In the genomic region with DNA sequence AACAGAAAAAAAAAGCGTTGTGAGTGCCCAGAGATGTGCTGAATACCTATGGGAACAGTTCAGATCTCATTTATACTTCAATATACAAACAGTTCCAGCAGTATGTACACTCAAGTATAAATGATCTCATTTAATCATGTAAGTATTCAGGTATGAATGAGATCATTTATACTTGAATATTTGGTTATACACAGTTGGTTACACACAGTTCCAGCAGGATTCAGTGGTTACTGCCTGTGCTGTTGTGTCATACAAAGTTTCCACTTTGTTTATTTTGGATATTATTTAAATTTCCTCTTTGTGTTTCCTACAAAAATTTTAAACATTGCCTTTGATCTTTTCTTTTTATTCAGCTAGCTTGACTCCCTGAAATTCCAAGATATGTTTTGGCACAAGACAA, we compare ENCODE assay signal across 17 cellular contexts.
A peak's percentile ranks its signal among the peaks of the same experiment; 100 is the strongest.
DNase-seq lines count a peak whose midpoint lies in the region; ATAC-seq and TF ChIP-seq lines count a peak whose summit lies in the region.
"Had no signal": no experiment of that assay in that cellular context is flagged by ENCODE, and none has a peak within 500 bp of the region (broad histone marks: within the 10 kb centered on the region; RNA-seq: fewer than 3 reads in every experiment).

No MANE protein-coding gene starts in this region.

- H2BK5ac ChIP-seq in mesendoderm (ENCODE audit: low read length): no peak overlapping the region

- no peak overlapping the region for H2BK15ac ChIP-seq in mesendoderm (replicated peaks; ENCODE audit: low read depth)

- no peaks in the 10 kb centered on the region for H3K79me2 ChIP-seq in mesendoderm (ENCODE audit: control insufficient read depth, insufficient read depth, low read length)
- H3K79me2 ChIP-seq: hepatocyte had no signal

- peaks cover 8% of the 10 kb centered on the region for H3K4me1 ChIP-seq in foreskin keratinocyte
- H3K4me1 ChIP-seq in mesendoderm (ENCODE audit: control insufficient read depth, low read depth, low read length): no peaks in the 10 kb centered on the region
- H3K4me1 ChIP-seq in ascending aorta: no peaks in the 10 kb centered on the region

- no peaks in the 10 kb centered on the region for H3K27me3 Mint-ChIP-seq in activated T-helper 17 cell treated with anti-CD3 and anti-CD28 coated beads, Interleukin-2, amount 50 U/mL, for 72 hours
- H3K27me3 Mint-ChIP-seq: activated naive CD4-positive, alpha-beta T cell treated with anti-CD3 and anti-CD28 coated beads, Interleukin-2, amount 10 ng/mL, durations not matched to agents 7 days and 5 days; central memory CD8-positive, alpha-beta T cell had no signal

- H3K18ac ChIP-seq in mesendoderm (ENCODE audit: low read length): no peak overlapping the region

- H3K9ac ChIP-seq in mesendoderm (ENCODE audit: low read length): no peak overlapping the region

- H3K36me3 ChIP-seq in mesendoderm (ENCODE audit: control insufficient read depth, insufficient read depth, low read length) (no peaks in the 10 kb centered on the region), ascending aorta (no peaks in the 10 kb centered on the region)

- intact Hi-C loops in ascending aorta (cut with DNase I): no loop called here

- H3K36me3 Mint-ChIP-seq in activated T-helper 17 cell treated with anti-CD3 and anti-CD28 coated beads, Interleukin-2, amount 50 U/mL, for 72 hours (ENCODE audit: low read depth): no peaks in the 10 kb centered on the region
- H3K36me3 Mint-ChIP-seq: CD8-positive, alpha-beta T cell had no signal

- ATAC-seq in foreskin keratinocyte: peak; percentile 72
- no peak for ATAC-seq in activated T-helper 17 cell treated with anti-CD3 and anti-CD28 coated beads, Interleukin-2, amount 50 U/mL, for 72 hours (replicated peaks)
- ATAC-seq: CD8-positive, alpha-beta T cell had no signal

- H3K4me3 Mint-ChIP-seq in activated T-helper 17 cell treated with anti-CD3 and anti-CD28 coated beads, Interleukin-2, amount 50 U/mL, for 72 hours: no peak overlapping the region
- H3K4me3 Mint-ChIP-seq: activated naive CD4-positive, alpha-beta T cell treated with anti-CD3 and anti-CD28 coated beads, Interleukin-2, amount 10 ng/mL, durations not matched to agents 7 days and 5 days; CD8-positive, alpha-beta T cell; central memory CD8-positive, alpha-beta T cell; T-helper 2 cell treated with Interferon-gamma antibody and Interleukin-4, amounts not matched to agents 5 μg/mL and 100 μg/mL, for 36 hours had no signal

- H3K27ac Mint-ChIP-seq in activated T-helper 17 cell treated with anti-CD3 and anti-CD28 coated beads, Interleukin-2, amount 50 U/mL, for 72 hours: no peak overlapping the region
- H3K27ac Mint-ChIP-seq: activated naive CD4-positive, alpha-beta T cell treated with anti-CD3 and anti-CD28 coated beads, Interleukin-2, amount 10 ng/mL, durations not matched to agents 7 days and 5 days; CD8-positive, alpha-beta T cell; T-helper 2 cell treated with Interferon-gamma antibody and Interleukin-4, amounts not matched to agents 5 μg/mL and 100 μg/mL, for 36 hours had no signal

- H2AK5ac ChIP-seq in mesendoderm (ENCODE audit: low read length): no peak overlapping the region

- no peak overlapping the region for H3K4me2 ChIP-seq in mesendoderm (ENCODE audit: low read length)
- H3K4me2 ChIP-seq: hepatocyte had no signal

- H4K5ac ChIP-seq in mesendoderm (ENCODE audit: low read length): no peak overlapping the region

- in situ Hi-C loops in astrocyte of the cerebellum (cut with HindIII; ENCODE audit: low sequenced_read_pairs): no loop called here

- H3K79me1 ChIP-seq in mesendoderm (ENCODE audit: low read length): no peaks in the 10 kb centered on the region

- peaks cover 13% of the 10 kb centered on the region for H3K4me1 Mint-ChIP-seq in activated T-helper 17 cell treated with anti-CD3 and anti-CD28 coated beads, Interleukin-2, amount 50 U/mL, for 72 hours

- no peaks in the 10 kb centered on the region for H3K9me3 ChIP-seq in ascending aorta

- TF ChIP-seq CTCF in astrocyte of the cerebellum (IDR thresholded peaks at IDR 0.05; ENCODE audit: low read depth, low read length, missing control alignments) (no peak), foreskin keratinocyte (conservative IDR thresholded peaks at IDR 0.05) (no peak), ascending aorta (IDR thresholded peaks at IDR 0.05) (no peak)

- peak; percentile 10 for DNase-seq in DMS53 (lab: John Stamatoyannopoulos, UW)
- DNase-seq in DMS53 treated with DMSO at 0.1 percent for 48 hours (lab: John Stamatoyannopoulos, UW; ENCODE audit: unreplicated experiment): no peak
- DNase-seq in astrocyte of the cerebellum (ENCODE audit: low read depth): peak; percentile 71
- peak; percentile 44 to 59 for DNase-seq in foreskin keratinocyte
- no peak for DNase-seq in mesendoderm
- DNase-seq in superior temporal gyrus (ENCODE audit: extremely low spot score): no peak
- DNase-seq in ascending aorta (ENCODE audit: low spot score in 2 of 2): no peak
- DNase-seq: activated CD8-positive, alpha-beta memory T cell treated with anti-CD3 and anti-CD28 coated beads, Interleukin-2, amount 50 U/mL, for 4 hours; activated naive CD4-positive, alpha-beta T cell treated with anti-CD3 and anti-CD28 coated beads, Interleukin-2, amount 10 ng/mL, durations not matched to agents 7 days and 5 days; CD8-positive, alpha-beta T cell; NCI-H2029 treated with DMSO at 0.1 percent for 48 hours; NCI-H774 had no signal

- H3K9me3 Mint-ChIP-seq in activated T-helper 17 cell treated with anti-CD3 and anti-CD28 coated beads, Interleukin-2, amount 50 U/mL, for 72 hours: peaks cover 18% of the 10 kb centered on the region

- H3K27me3 ChIP-seq in foreskin keratinocyte (no peaks in the 10 kb centered on the region), mesendoderm (ENCODE audit: insufficient read depth, low read length, poor library complexity) (no peaks in the 10 kb centered on the region), ascending aorta (no peaks in the 10 kb centered on the region)
- H3K27me3 ChIP-seq: hepatocyte had no signal

- H3K4me3 ChIP-seq in astrocyte of the cerebellum (ENCODE audit: low read depth, low read length): no peak overlapping the region
- H3K4me3 ChIP-seq in mesendoderm (ENCODE audit: low read length): no peak overlapping the region
- H3K4me3 ChIP-seq in ascending aorta: no peak overlapping the region
- H3K4me3 ChIP-seq: hepatocyte had no signal

- H3K27ac ChIP-seq in foreskin keratinocyte (peak overlapping the region; percentile 36), mesendoderm (ENCODE audit: low read depth, low read length) (no peak overlapping the region), ascending aorta (no peak overlapping the region)
- H3K27ac ChIP-seq: 22Rv1, hepatocyte had no signal

- no peak overlapping the region for H3K4ac ChIP-seq in mesendoderm (ENCODE audit: low read depth, low read length)

- no peak overlapping the region for H3K23ac ChIP-seq in mesendoderm (ENCODE audit: low read length)

- H2BK120ac ChIP-seq in mesendoderm (ENCODE audit: low read depth, low read length): no peak overlapping the region

- H3K56ac ChIP-seq in mesendoderm (ENCODE audit: low read length): no peak overlapping the region

- H4K8ac ChIP-seq in mesendoderm (ENCODE audit: low read depth, low read length): no peak overlapping the region

- WGBS in mesendoderm (ENCODE audit: extremely low coverage, insufficient coverage, low lambda C conversion rate): no CpG with 5 or more reads among the region's 1 CpG

Comparison
In these comparisons a context has a peak if more than half of its experiments do, and no peak if none do; other contexts are left out.
1. DNase-seq: peak in DMS53 (single experiment), astrocyte of the cerebellum (single experiment) and foreskin keratinocyte (2 of 2); none in DMS53 treated with DMSO at 0.1 percent for 48 hours (single experiment), mesendoderm (single experiment), superior temporal gyrus (single experiment) and ascending aorta (0 of 2).